ENCODE assay signal across 8 cellular contexts in genomic region chr7:140209866-140210609, GRCh38. TPM values are rescaled to one million over a fixed set of nuclear protein-coding genes. Genes with fewer than 3 reads are reported as not detected.
DNase-seq lines count a peak whose midpoint lies in the region; ATAC-seq and TF ChIP-seq lines count a peak whose summit lies in the region.

No MANE protein-coding gene starts in this region.

- no peaks in the 10 kb centered on the region for H3K9me3 ChIP-seq in mammary epithelial cell (replicated peaks; ENCODE audit: insufficient read depth, low read length)

- H2AFZ ChIP-seq in KMS-11 (ENCODE audit: low read depth) (peak overlapping the region; percentile 40), mammary epithelial cell (ENCODE audit: low read depth, low read length) (no peak overlapping the region)

- H3K36me3 Mint-ChIP-seq in activated naive CD4-positive, alpha-beta T cell treated with anti-CD3 and anti-CD28 coated beads, Interleukin-2, amount 50 U/mL, for 72 hours = peaks cover 6 to 21% of the 10 kb centered on the region in 2 donors

- 93% methylated on average over 17 of the region's 17 CpGs for WGBS in mammary epithelial cell (ENCODE audit: low coverage, missing lambda C conversion rate)

- peak overlapping the region; percentile 83 to 96 for H3K27ac Mint-ChIP-seq in activated naive CD4-positive, alpha-beta T cell treated with anti-CD3 and anti-CD28 coated beads, Interleukin-2, amount 50 U/mL, for 72 hours

- ATAC-seq in GM21529 (IDR thresholded peaks at IDR 0.05; ENCODE audit: unreplicated experiment) = peak; percentile 86
- ATAC-seq in activated naive CD4-positive, alpha-beta T cell treated with anti-CD3 and anti-CD28 coated beads, Interleukin-2, amount 50 U/mL, for 72 hours = peak; percentile 50 to 65

- DNase-seq in GM12865 (ENCODE audit: low read depth) = peak; percentile 98
- DNase-seq in activated naive CD4-positive, alpha-beta T cell treated with anti-CD3 and anti-CD28 coated beads, Interleukin-2, amount 50 U/mL, for 72 hours (ENCODE audit: low spot score in 2 of 2) = peak in 1 of 2 donors; percentile 62
- peak; percentile 33 for DNase-seq in stimulated activated CD8-positive, alpha-beta memory T cell treated with anti-CD3 and anti-CD28 coated beads, Interleukin-4, amount 100 ng/mL, for 24 hours (ENCODE audit: low read depth)
- DNase-seq in NCI-H82 (lab: John Stamatoyannopoulos, UW) = no peak
- no peak for DNase-seq in DMS153 (lab: John Stamatoyannopoulos, UW)
- no peak for DNase-seq in mammary epithelial cell

- peak overlapping the region; percentile 72 for H3K27ac ChIP-seq in KMS-11
- H3K27ac ChIP-seq in mammary epithelial cell (ENCODE audit: insufficient read depth, low read depth, low read length) = no peak overlapping the region

- dilution Hi-C loops in mammary epithelial cell (cut with HindIII; ENCODE audit: low sequenced_read_pairs) = no loop called here

- in situ Hi-C loops in mammary epithelial cell (cut with MboI; ENCODE audit: low sequenced_read_pairs in 2 of 2) = no loop called here

- H3K4me1 ChIP-seq in KMS-11 (ENCODE audit: low read depth, poor library complexity, severe bottlenecking) (peaks cover 67% of the 10 kb centered on the region), mammary epithelial cell (ENCODE audit: insufficient read depth, low read length) (peaks cover 27% of the 10 kb centered on the region)

- peak overlapping the region; percentile 89 for H3K4me2 ChIP-seq in KMS-11
- no peak overlapping the region for H3K4me2 ChIP-seq in mammary epithelial cell (ENCODE audit: insufficient read depth, low read depth, low read length)

- H3K9ac ChIP-seq in KMS-11 (peak overlapping the region; percentile 26; the same call in 1 of the 2 replicates), mammary epithelial cell (ENCODE audit: insufficient read depth, low read length) (no peak overlapping the region)

- no peaks in the 10 kb centered on the region for H4K20me1 ChIP-seq in KMS-11 (ENCODE audit: insufficient read depth)
- no peaks in the 10 kb centered on the region for H4K20me1 ChIP-seq in mammary epithelial cell (ENCODE audit: insufficient read depth, low read length)

- H3K27me3 ChIP-seq in KMS-11 (ENCODE audit: insufficient read depth, low read depth) (0 out of 2 replicates have a peak, but pooled peaks cover 1% of the 10 kb centered on the region), mammary epithelial cell (ENCODE audit: insufficient read depth, low read length) (no peaks in the 10 kb centered on the region)

- BruUV-seq in mammary epithelial cell (replicated peaks; lab: Mats Ljungman, UMichigan) = no TSS peak

- CTCF ChIA-PET in mammary epithelial cell (lab: Charles Lee; ENCODE audit: low non-redundant PET) = no interaction called here

- TF ChIP-seq CTCF in GM12865 (IDR thresholded peaks at IDR 0.05; ENCODE audit: insufficient read depth, low read depth, low read length, missing control alignments) (no peak), KMS-11 (conservative IDR thresholded peaks at IDR 0.05; ENCODE audit: low read depth, low read length) (no peak), mammary epithelial cell (conservative IDR thresholded peaks at IDR 0.05 in 1 of 2, IDR thresholded peaks at IDR 0.05 in 1 of 2; ENCODE audit: extremely low read depth in 1 of 2, insufficient read depth in 1 of 2, low read depth in 1 of 2, low read length in 2 of 2) (no peak)

- H3K4me3 ChIP-seq in GM12865 (ENCODE audit: low read depth, low read length) (peak overlapping the region; percentile 19; the same call in 1 of the 2 replicates), KMS-11 (IDR thresholded peaks at IDR 0.05; ENCODE audit: insufficient read depth, low read depth, low read length) (no peak overlapping the region), mammary epithelial cell (replicated peaks in 1 of 3; ENCODE audit: insufficient read depth in 1 of 3, low read depth in 2 of 3, low read length in 3 of 3) (no peak overlapping the region)

- intact Hi-C loops in mammary epithelial cell (cut with micrococcal nuclease) = no loop called here

- H3K36me3 ChIP-seq in KMS-11 (ENCODE audit: insufficient read depth) (no peaks in the 10 kb centered on the region), mammary epithelial cell (ENCODE audit: insufficient read depth, low read length) (no peaks in the 10 kb centered on the region)

- H3K9me3 Mint-ChIP-seq in activated naive CD4-positive, alpha-beta T cell treated with anti-CD3 and anti-CD28 coated beads, Interleukin-2, amount 50 U/mL, for 72 hours = peaks cover 8 to 11% of the 10 kb centered on the region in 2 donors

- H3K79me2 ChIP-seq in KMS-11 (ENCODE audit: insufficient read depth, low read depth) (no peaks in the 10 kb centered on the region), mammary epithelial cell (ENCODE audit: insufficient read depth, low read length) (no peaks in the 10 kb centered on the region)

RNA-seq across cellular contexts. Expression of gene KDM7A, which starts 33.3 kb away (rescaled TPM):
- 10 to 100 TPM; 28.4 to 38.6 TPM for total RNA-seq in activated naive CD4-positive, alpha-beta T cell treated with anti-CD3 and anti-CD28 coated beads, Interleukin-2, amount 50 U/mL, for 72 hours
- 10 to 100 TPM; 10.0 to 11.8 TPM for total RNA-seq in mammary epithelial cell
- 2.1 TPM for polyA plus RNA-seq in mammary epithelial cell
- 1.4 TPM for polyA minus RNA-seq in mammary epithelial cell

Comparison
In these comparisons a context has a peak if more than half of its experiments do, and no peak if none do; other contexts are left out.
1. DNase-seq: peak in GM12865 (single experiment) and stimulated activated CD8-positive, alpha-beta memory T cell treated with anti-CD3 and anti-CD28 coated beads, Interleukin-4, amount 100 ng/mL, for 24 hours (single experiment); none in NCI-H82 (single experiment), DMS153 (single experiment) and mammary epithelial cell (single experiment).